ENCODE assay signal across 28 cellular contexts in the genomic region with DNA sequence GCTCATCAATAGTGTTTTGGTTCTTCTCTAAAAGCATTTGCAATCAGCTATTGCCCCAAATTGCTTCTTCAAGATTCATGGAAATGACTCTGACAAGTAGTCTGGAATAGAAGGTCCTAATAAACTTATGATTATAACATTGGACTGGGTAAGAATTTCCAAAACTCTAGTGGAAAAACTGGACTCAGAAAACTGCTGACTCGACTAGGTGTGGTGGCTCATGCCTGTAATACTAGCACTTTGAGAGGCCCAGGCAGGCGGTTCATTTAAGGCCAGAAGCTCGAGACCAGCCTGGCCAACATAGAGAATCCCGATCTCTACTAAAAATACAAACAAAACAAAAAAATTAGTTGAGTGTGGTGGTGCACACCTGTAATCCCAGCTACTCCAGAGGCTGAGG.
"Had no signal": no experiment of that assay in that cellular context is flagged by ENCODE, and none has a peak within 500 bp of the region (broad histone marks: within the 10 kb centered on the region; RNA-seq: fewer than 3 reads in every experiment).

No MANE protein-coding gene starts in this region.

- H3K27me3 ChIP-seq: adrenal gland, body of pancreas, colonic mucosa, esophagus muscularis mucosa, gastroesophageal sphincter had no signal

- H3K4me3 Mint-ChIP-seq: activated B cell treated with CpG ODN at 0.5 μM for 24 hours; activated CD4-positive, alpha-beta memory T cell treated with anti-CD3 and anti-CD28 coated beads for 36 hours; activated CD4-positive, alpha-beta T cell treated with anti-CD3 and anti-CD28 coated beads, Interleukin-2, amount 10 ng/mL, durations not matched to agents 24 days and 14 days; activated CD8-positive, alpha-beta memory T cell treated with anti-CD3 and anti-CD28 coated beads, Interleukin-2, amount 10 ng/mL, durations not matched to agents 7 days and 5 days; activated CD8-positive, alpha-beta T cell treated with anti-CD3 and anti-CD28 coated beads, Interleukin-2, amount 10 ng/mL, durations not matched to agents 7 days and 5 days; activated naive CD8-positive, alpha-beta T cell; activated naive CD8-positive, alpha-beta T cell treated with anti-CD3 and anti-CD28 coated beads, Interleukin-2, amount 50 U/mL, for 24 hours; activated T-helper 1 cell treated with anti-CD3 and anti-CD28 coated beads, Interleukin-12 subunit alpha, Interleukin-12 subunit beta, Interleukin-2, Interleukin-4 antibody, amounts not matched to agents 30 ng/mL and 10 ng/mL and 1 ng/mL, durations not matched to agents 14 hours and 24 hours and 36 hours had no signal

- ATAC-seq: activated CD4-positive, CD25-positive, alpha-beta regulatory T cell treated with anti-CD3 and anti-CD28 coated beads, Interleukin-2, amount 50 U/mL, for 24 hours; activated CD8-positive, alpha-beta memory T cell treated with anti-CD3 and anti-CD28 coated beads, Interleukin-2, amount 10 ng/mL, durations not matched to agents 7 days and 5 days; activated CD8-positive, alpha-beta T cell treated with anti-CD3 and anti-CD28 coated beads, Interleukin-2, amount 10 ng/mL, durations not matched to agents 7 days and 5 days; activated naive CD8-positive, alpha-beta T cell treated with anti-CD3 and anti-CD28 coated beads, Interleukin-2, amount 50 U/mL, for 24 hours; body of pancreas; gastroesophageal sphincter had no signal

- H3K4me1 Mint-ChIP-seq: activated naive CD8-positive, alpha-beta T cell treated with anti-CD3 and anti-CD28 coated beads, Interleukin-2, amount 50 U/mL, for 24 hours had no signal

- H3K36me3 ChIP-seq: adrenal gland, colonic mucosa, esophagus muscularis mucosa, gastroesophageal sphincter had no signal

- DNase-seq: activated B cell treated with CpG ODN at 0.5 μM for 24 hours; activated CD4-positive, alpha-beta memory T cell treated with anti-CD3 and anti-CD28 coated beads for 36 hours; activated CD4-positive, alpha-beta T cell treated with anti-CD3 and anti-CD28 coated beads, Interleukin-2, amount 10 ng/mL, durations not matched to agents 24 days and 14 days; activated CD8-positive, alpha-beta memory T cell treated with anti-CD3 and anti-CD28 coated beads, Interleukin-2, amount 10 ng/mL, durations not matched to agents 7 days and 5 days; activated CD8-positive, alpha-beta memory T cell treated with anti-CD3 and anti-CD28 coated beads, Interleukin-2, amount 50 U/mL, for 4 hours; activated CD8-positive, alpha-beta T cell treated with anti-CD3 and anti-CD28 coated beads, Interleukin-2, amount 10 ng/mL, durations not matched to agents 7 days and 5 days; activated gamma-delta T cell treated with Interleukin-2 at 50 U/mL for 16 hours; activated naive CD4-positive, alpha-beta T cell treated with anti-CD3 and anti-CD28 coated beads, Interleukin-2, amount 50 U/mL, for 16 hours; activated naive CD4-positive, alpha-beta T cell treated with Interleukin-2 at 50 U/mL for 16 hours; activated naive CD8-positive, alpha-beta T cell treated with anti-CD3 and anti-CD28 coated beads, Interleukin-2, amount 50 U/mL, for 24 hours; activated T-cell treated with anti-CD3 and anti-CD28 coated beads, Interleukin-2, amount 50 U/mL, for 1 hour; activated T-cell treated with anti-CD3 and anti-CD28 coated beads, Interleukin-2, amount 50 U/mL, for 48 hours; adrenal gland; amygdala; body of pancreas; caudate nucleus; colonic mucosa; effector CD8-positive, alpha-beta T cell; foreskin melanocyte; hippocampal formation; T-helper 2 cell had no signal

- H3K27me3 Mint-ChIP-seq: activated B cell treated with CpG ODN at 0.5 μM for 24 hours; activated CD4-positive, alpha-beta memory T cell treated with anti-CD3 and anti-CD28 coated beads for 36 hours; activated CD8-positive, alpha-beta memory T cell treated with anti-CD3 and anti-CD28 coated beads, Interleukin-2, amount 10 ng/mL, durations not matched to agents 7 days and 5 days; activated naive CD8-positive, alpha-beta T cell; activated naive CD8-positive, alpha-beta T cell treated with anti-CD3 and anti-CD28 coated beads, Interleukin-2, amount 50 U/mL, for 24 hours had no signal

- H3K4me1 ChIP-seq: colonic mucosa had no signal

- H3K27ac Mint-ChIP-seq: activated B cell treated with CpG ODN at 0.5 μM for 24 hours; activated CD4-positive, alpha-beta memory T cell treated with anti-CD3 and anti-CD28 coated beads for 36 hours; activated CD4-positive, alpha-beta T cell treated with anti-CD3 and anti-CD28 coated beads, Interleukin-2, amount 10 ng/mL, durations not matched to agents 24 days and 14 days; activated CD8-positive, alpha-beta memory T cell treated with anti-CD3 and anti-CD28 coated beads, Interleukin-2, amount 10 ng/mL, durations not matched to agents 7 days and 5 days; activated CD8-positive, alpha-beta T cell treated with anti-CD3 and anti-CD28 coated beads, Interleukin-2, amount 10 ng/mL, durations not matched to agents 7 days and 5 days; activated naive CD8-positive, alpha-beta T cell; activated naive CD8-positive, alpha-beta T cell treated with anti-CD3 and anti-CD28 coated beads, Interleukin-2, amount 50 U/mL, for 24 hours; activated T-helper 1 cell treated with anti-CD3 and anti-CD28 coated beads, Interleukin-12 subunit alpha, Interleukin-12 subunit beta, Interleukin-2, Interleukin-4 antibody, amounts not matched to agents 30 ng/mL and 10 ng/mL and 1 ng/mL, durations not matched to agents 14 hours and 24 hours and 36 hours; activated T-helper 2 cell treated with anti-CD3 and anti-CD28 coated beads, Interferon-gamma antibody, Interleukin-2, Interleukin-4, amounts not matched to agents 10 μg/mL and 5 μg/mL and 100 μg/mL, durations not matched to agents 14 hours and 24 hours and 36 hours had no signal

- FAIRE-seq: endometrium had no signal

- H3K36me3 Mint-ChIP-seq: activated CD4-positive, alpha-beta memory T cell treated with anti-CD3 and anti-CD28 coated beads for 36 hours; activated CD8-positive, alpha-beta memory T cell treated with anti-CD3 and anti-CD28 coated beads, Interleukin-2, amount 10 ng/mL, durations not matched to agents 7 days and 5 days; activated naive CD8-positive, alpha-beta T cell had no signal

- H3K9me3 Mint-ChIP-seq: activated B cell treated with CpG ODN at 0.5 μM for 24 hours; activated CD4-positive, alpha-beta memory T cell treated with anti-CD3 and anti-CD28 coated beads for 36 hours; activated CD4-positive, alpha-beta T cell treated with anti-CD3 and anti-CD28 coated beads, Interleukin-2, amount 10 ng/mL, durations not matched to agents 24 days and 14 days; activated naive CD8-positive, alpha-beta T cell treated with anti-CD3 and anti-CD28 coated beads, Interleukin-2, amount 50 U/mL, for 24 hours; activated T-helper 1 cell treated with anti-CD3 and anti-CD28 coated beads, Interleukin-12 subunit alpha, Interleukin-12 subunit beta, Interleukin-2, Interleukin-4 antibody, amounts not matched to agents 30 ng/mL and 10 ng/mL and 1 ng/mL, durations not matched to agents 14 hours and 24 hours and 36 hours; activated T-helper 2 cell treated with anti-CD3 and anti-CD28 coated beads, Interferon-gamma antibody, Interleukin-2, Interleukin-4, amounts not matched to agents 10 μg/mL and 5 μg/mL and 100 μg/mL, durations not matched to agents 14 hours and 24 hours and 36 hours had no signal

- H3K27ac ChIP-seq: adrenal gland, body of pancreas, colonic mucosa, esophagus muscularis mucosa, gastroesophageal sphincter had no signal

- H3K9me3 ChIP-seq: adrenal gland, body of pancreas, colonic mucosa, esophagus muscularis mucosa, gastroesophageal sphincter had no signal

- H3K4me3 ChIP-seq: adrenal gland, body of pancreas, colonic mucosa, esophagus muscularis mucosa, gastroesophageal sphincter had no signal
